ENCODE assay signal across 21 cellular contexts in the genomic region with DNA sequence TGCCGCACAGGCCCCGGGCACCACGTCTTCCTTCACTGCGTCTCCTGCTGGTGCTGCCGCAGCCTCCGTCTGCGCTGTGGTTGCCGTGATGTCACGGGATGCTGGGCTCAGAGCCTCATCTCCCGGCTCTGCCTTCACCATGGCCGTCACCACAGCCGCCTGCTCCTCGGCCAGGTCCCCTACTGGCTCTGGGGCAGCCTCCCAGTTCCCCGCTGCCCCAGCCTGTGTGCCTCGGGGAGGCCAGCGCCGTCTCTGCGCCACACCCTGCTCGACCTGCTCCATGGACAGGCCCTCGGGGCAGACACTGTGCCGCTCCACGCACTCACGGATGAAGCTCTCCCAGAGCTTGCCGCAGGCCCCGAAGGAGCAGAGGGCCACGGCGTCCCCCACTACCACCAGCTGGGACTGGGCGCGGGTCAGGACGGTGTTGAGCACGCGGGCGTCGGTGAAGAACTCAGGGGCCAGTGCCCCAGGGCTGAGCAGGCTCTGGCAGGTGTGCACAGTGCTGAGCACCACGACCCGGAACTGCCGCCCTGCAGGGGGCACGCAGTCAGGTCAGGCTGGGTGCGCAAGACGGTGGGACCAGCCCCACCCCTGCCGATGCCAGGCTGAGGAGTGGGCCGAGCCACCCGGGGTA. TPM values are rescaled to one million over a fixed set of nuclear protein-coding genes. Genes with fewer than 3 reads are reported as not detected.
"Had no signal": no experiment of that assay in that cellular context is flagged by ENCODE, and none has a peak within 500 bp of the region (broad histone marks: within the 10 kb centered on the region; RNA-seq: fewer than 3 reads in every experiment).

No MANE protein-coding gene starts in this region.

- H3K4me1 ChIP-seq: tibial artery had no signal

- H3K27me3 ChIP-seq: hepatocyte, tibial artery had no signal

- FAIRE-seq: colon had no signal

- H3K9me3 ChIP-seq: mucosa of descending colon, tibial artery had no signal

- H3K4me2 ChIP-seq: hepatocyte had no signal

- H3K27ac ChIP-seq: epithelial cell of prostate, hepatocyte, tibial artery, VCaP had no signal

- H3K4me3 ChIP-seq: hepatocyte, mucosa of descending colon, tibial artery had no signal

- H2AFZ ChIP-seq: hepatocyte had no signal

- DNase-seq: activated CD4-positive, alpha-beta T cell treated with anti-CD3 and anti-CD28 coated beads, Interleukin-2, amount 50 U/mL, for 1 hour; activated CD4-positive, CD25-positive, alpha-beta regulatory T cell treated with anti-CD3 and anti-CD28 coated beads, Interleukin-2, amount 50 U/mL, for 72 hours; activated CD8-positive, alpha-beta memory T cell treated with anti-CD3 and anti-CD28 coated beads, Interleukin-2, amount 50 U/mL, for 4 hours; activated naive CD4-positive, alpha-beta T cell treated with anti-CD3 and anti-CD28 coated beads for 36 hours; activated T-cell treated with anti-CD3 and anti-CD28 coated beads, Interleukin-2, amount 50 U/mL, for 4 hours; endodermal cell; foreskin fibroblast; mucosa of descending colon; naive B cell; stimulated activated CD4-positive, alpha-beta T cell treated with anti-CD3 and anti-CD28 coated beads, Interleukin-2, amount 100 ng/mL, for 24 hours; stimulated activated naive CD8-positive, alpha-beta T cell treated with anti-CD3 and anti-CD28 coated beads, Interleukin-15, Interleukin-2, amounts not matched to agents 100 U/mL and 50 U/mL, for 24 hours; tibial artery had no signal

- ATAC-seq: activated T-cell treated with anti-CD3 and anti-CD28 coated beads, Interleukin-2, amount 50 U/mL, for 4 hours; mucosa of descending colon; stimulated activated naive CD8-positive, alpha-beta T cell treated with anti-CD3 and anti-CD28 coated beads, Interleukin-15, Interleukin-2, amounts not matched to agents 100 U/mL and 50 U/mL, for 24 hours had no signal

- H3K79me2 ChIP-seq: hepatocyte had no signal

RNA-seq across cellular contexts. Expression of a gene that starts 11.9 kb away (rescaled TPM):
- total RNA-seq: osteoblast had no signal

RNA-seq across cellular contexts. Expression of a gene that starts 18.3 kb away (rescaled TPM):
- total RNA-seq: activated naive CD4-positive, alpha-beta T cell treated with anti-CD3 and anti-CD28 coated beads for 36 hours; activated T-cell treated with anti-CD3 and anti-CD28 coated beads, Interleukin-2, amount 50 U/mL, for 4 hours; endodermal cell; hepatocyte; liver; neural crest cell; osteoblast; progenitor cell of endocrine pancreas had no signal
- polyA plus RNA-seq: hepatocyte, liver, urinary bladder had no signal

RNA-seq across cellular contexts. Expression of a gene that starts 28.6 kb away (rescaled TPM):
- total RNA-seq: neural crest cell, osteoblast had no signal
